ENCODE assay signal across 25 cellular contexts in the genomic region with DNA sequence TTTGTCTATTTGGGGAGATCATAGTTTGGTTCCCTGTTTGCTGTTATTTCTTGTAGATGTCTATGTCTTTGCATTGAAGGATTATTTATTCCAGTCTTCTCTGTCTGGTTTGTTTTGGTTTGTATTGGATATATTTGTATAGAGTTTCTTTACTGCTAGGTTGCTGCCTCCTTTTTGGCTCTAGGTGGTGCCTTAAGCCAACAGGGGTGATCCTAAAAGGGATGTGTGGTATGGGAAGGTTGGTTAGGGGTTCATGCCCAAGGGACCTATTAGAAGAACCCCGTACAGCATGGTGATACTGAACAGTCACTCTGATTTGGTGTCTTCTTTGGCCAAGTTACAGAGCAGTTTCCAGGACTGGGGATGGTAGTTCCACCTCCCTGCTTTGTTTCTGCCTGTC. TPM values are rescaled to one million over a fixed set of nuclear protein-coding genes. Genes with fewer than 3 reads are reported as not detected.
DNase-seq lines count a peak whose midpoint lies in the region; ATAC-seq and TF ChIP-seq lines count a peak whose summit lies in the region.
"Had no signal": no experiment of that assay in that cellular context is flagged by ENCODE, and none has a peak within 500 bp of the region (broad histone marks: within the 10 kb centered on the region; RNA-seq: fewer than 3 reads in every experiment).

No MANE protein-coding gene starts in this region.

- no peak overlapping the region for H3K23ac ChIP-seq in H9 (ENCODE audit: insufficient read length, low read depth, low read length)

- no peak overlapping the region for H2BK120ac ChIP-seq in H9 (ENCODE audit: low read depth, low read length, poor library complexity, severe bottlenecking)

- no peaks in the 10 kb centered on the region for H3K23me2 ChIP-seq in H9 (ENCODE audit: insufficient read length, low read depth, low read length, poor library complexity, severe bottlenecking)

- H3K36me3 ChIP-seq in left lung = no peaks in the 10 kb centered on the region
- H3K36me3 ChIP-seq: BLaER1 treated with 17β-estradiol and CSF1 and Interleukin-3, amounts not matched to agents 10 nM and 100 nM had no signal

- no peak overlapping the region for H3K4ac ChIP-seq in H9 (ENCODE audit: low read depth, low read length)

- H3K27ac Mint-ChIP-seq in H9 (no peak overlapping the region), WTC11 (no peak overlapping the region)
- H3K27ac Mint-ChIP-seq: B cell; CD14-positive monocyte; CD4-positive, alpha-beta memory T cell; CD4-positive, CD25-positive, alpha-beta regulatory T cell had no signal

- H4K20me1 ChIP-seq in H9 (ENCODE audit: control insufficient read depth, insufficient read depth, insufficient read length) = no peaks in the 10 kb centered on the region
- H4K20me1 ChIP-seq: BLaER1 treated with 17β-estradiol and CSF1 and Interleukin-3, amounts not matched to agents 10 nM and 100 nM had no signal

- intact Hi-C loops in left lung (cut with DNase I) = no loop called here

- peak overlapping the region; percentile 33 for H4K5ac ChIP-seq in H9 (ENCODE audit: insufficient read length, low read depth, low read length)

- H3K27ac ChIP-seq in C4-2B = no peak overlapping the region
- H3K27ac ChIP-seq in H9 (ENCODE audit: insufficient read length, low read depth, low read length) = no peak overlapping the region
- no peak overlapping the region for H3K27ac ChIP-seq in left lung
- H3K27ac ChIP-seq: 22Rv1; A549; BLaER1 treated with 17β-estradiol and CSF1 and Interleukin-3, amounts not matched to agents 10 nM and 100 nM had no signal

- H3K27me3 Mint-ChIP-seq in H9 (ENCODE audit: low read depth) = no peaks in the 10 kb centered on the region; the same call in 1 of the 2 replicates
- H3K27me3 Mint-ChIP-seq in WTC11 (ENCODE audit: low read depth) = no peaks in the 10 kb centered on the region
- H3K27me3 Mint-ChIP-seq: CD4-positive, alpha-beta memory T cell; CD4-positive, CD25-positive, alpha-beta regulatory T cell; CD8-positive, alpha-beta memory T cell had no signal

- no peaks in the 10 kb centered on the region for H3K79me1 ChIP-seq in H9 (ENCODE audit: insufficient read depth, low read depth, low read length, poor library complexity, severe bottlenecking)

- WGBS in H9 (ENCODE audit: extremely low coverage, insufficient read length, low lambda C conversion rate) = no CpG with 5 or more reads among the region's 1 CpG

- H4K8ac ChIP-seq in H9 (replicated peaks; ENCODE audit: insufficient read length, low read depth, low read length) = no peak overlapping the region

- TF ChIP-seq CTCF in C4-2B (conservative IDR thresholded peaks at IDR 0.05) (0 out of 2 replicates have a peak, but pooled peaks have one; percentile 4), H9 (conservative IDR thresholded peaks at IDR 0.05) (no peak), WTC11 (IDR thresholded peaks at IDR 0.05) (no peak), left lung (IDR thresholded peaks at IDR 0.05) (no peak)

- no peak overlapping the region for H2BK20ac ChIP-seq in H9 (ENCODE audit: low read depth, low read length, poor library complexity, severe bottlenecking)

- no peak overlapping the region for H3K4me2 ChIP-seq in H9 (ENCODE audit: insufficient read depth, insufficient read length, low read length)
- H3K4me2 ChIP-seq: A549; BLaER1 treated with 17β-estradiol and CSF1 and Interleukin-3, amounts not matched to agents 10 nM and 100 nM had no signal

- no peak overlapping the region for H3K14ac ChIP-seq in H9 (ENCODE audit: insufficient read depth, low read length)

- H3K9me3 ChIP-seq in H9 (ENCODE audit: control insufficient read depth, low read depth, low read length) (no peaks in the 10 kb centered on the region), left lung (peaks cover 0 to 8% of the 10 kb centered on the region in 2 donors)
- H3K9me3 ChIP-seq: A549 had no signal

- H3K27me3 ChIP-seq in H9 (ENCODE audit: insufficient read depth, low read length) (no peaks in the 10 kb centered on the region), left lung (no peaks in the 10 kb centered on the region)
- H3K27me3 ChIP-seq: BLaER1 treated with 17β-estradiol and CSF1 and Interleukin-3, amounts not matched to agents 10 nM and 100 nM had no signal

- no peak overlapping the region for H3K18ac ChIP-seq in H9 (ENCODE audit: insufficient read length, low read depth, low read length)

- H4K91ac ChIP-seq in H9 (ENCODE audit: insufficient read length, low read depth, low read length) = no peak overlapping the region

- H3K9ac ChIP-seq in H9 (ENCODE audit: extremely low read depth, insufficient read length, low read length) = no peak overlapping the region
- H3K9ac ChIP-seq: BLaER1 treated with 17β-estradiol and CSF1 and Interleukin-3, amounts not matched to agents 10 nM and 100 nM had no signal

- H3K4me1 Mint-ChIP-seq in H9 (no peaks in the 10 kb centered on the region), WTC11 (no peaks in the 10 kb centered on the region)
- H3K4me1 Mint-ChIP-seq: B cell; CD14-positive monocyte; CD4-positive, alpha-beta memory T cell; CD4-positive, CD25-positive, alpha-beta regulatory T cell; CD8-positive, alpha-beta memory T cell had no signal

- peak; percentile 13; the same call in 1 of the 2 replicates for TF ChIP-seq RAD21 in Ishikawa (IDR thresholded peaks at IDR 0.05; ENCODE audit: low read depth)

- H3K9me3 Mint-ChIP-seq in H9 (no peaks in the 10 kb centered on the region; a peak in 2 of 5 replicates), WTC11 (no peaks in the 10 kb centered on the region)

- CTCF ChIA-PET in WTC11 (lab: Charles Lee) = no interaction called here

- no peak overlapping the region for H3K4me3 ChIP-seq in left lung
- H3K4me3 ChIP-seq: A549; BLaER1 treated with 17β-estradiol and CSF1 and Interleukin-3, amounts not matched to agents 10 nM and 100 nM; GM12878 had no signal

- no peak for DNase-seq in H9
- no peak for DNase-seq in WTC11 (ENCODE audit: low spot score)
- DNase-seq in EL = no peak
- DNase-seq in left lung = no peak
- DNase-seq in NCI-H1048 (lab: John Stamatoyannopoulos, UW) = no peak
- DNase-seq in stimulated activated naive CD4-positive, alpha-beta T cell treated with Interleukin-2 at 50 U/mL for 16 hours (lab: John Stamatoyannopoulos, UW) = no peak
- DNase-seq: AML-193; CD4-positive, alpha-beta memory T cell; CD4-positive, CD25-positive, alpha-beta regulatory T cell; CD8-positive, alpha-beta memory T cell; COR-L47; DMS 273 treated with DMSO at 0.1 percent for 48 hours; DMS153; DMS53; DMS79; DND-41 had no signal

- TF ChIP-seq EP300 in Ishikawa (IDR thresholded peaks at IDR 0.05; ENCODE audit: borderline replicate concordance) = no peak

- H2AK5ac ChIP-seq in H9 (ENCODE audit: insufficient read length, low read length) = no peak overlapping the region

- POLR2A ChIA-PET in WTC11 (lab: Charles Lee) = no interaction called here

- H3K79me2 ChIP-seq in H9 (ENCODE audit: insufficient read depth, low read length) = no peaks in the 10 kb centered on the region

- H3K36me3 Mint-ChIP-seq in H9 (ENCODE audit: insufficient read depth in 1 of 3, low read depth in 3 of 3) (no peaks in the 10 kb centered on the region), WTC11 (no peaks in the 10 kb centered on the region)
- H3K36me3 Mint-ChIP-seq: CD14-positive monocyte; CD4-positive, alpha-beta memory T cell; CD4-positive, CD25-positive, alpha-beta regulatory T cell had no signal

- no peak overlapping the region for H2BK12ac ChIP-seq in H9 (ENCODE audit: insufficient read length, low read depth, low read length)

- no peak overlapping the region for H3K4me3 Mint-ChIP-seq in H9
- H3K4me3 Mint-ChIP-seq in WTC11 = no peak overlapping the region
- H3K4me3 Mint-ChIP-seq: B cell; CD14-positive monocyte; CD4-positive, alpha-beta memory T cell; CD4-positive, CD25-positive, alpha-beta regulatory T cell; CD8-positive, alpha-beta memory T cell had no signal

- no peaks in the 10 kb centered on the region for H3K4me1 ChIP-seq in H9 (ENCODE audit: insufficient read depth, low read length)
- no peaks in the 10 kb centered on the region for H3K4me1 ChIP-seq in left lung
- H3K4me1 ChIP-seq: A549; BLaER1 treated with 17β-estradiol and CSF1 and Interleukin-3, amounts not matched to agents 10 nM and 100 nM had no signal

- H2AFZ ChIP-seq in H9 (ENCODE audit: low read length) = no peak overlapping the region

- no peak overlapping the region for H2BK5ac ChIP-seq in H9 (ENCODE audit: insufficient read length, low read length)

- ATAC-seq in WTC11 (peak; percentile 60), left lung (no peak)
- ATAC-seq: A549, GM12878 had no signal

- H3K56ac ChIP-seq in H9 (ENCODE audit: insufficient read length, low read depth, low read length) = no peak overlapping the region

- no peak overlapping the region for H2BK15ac ChIP-seq in H9 (ENCODE audit: low read depth, low read length)

- H3T11ph ChIP-seq in H9 (ENCODE audit: low read length) = no peak overlapping the region

TF ChIP-seq in Ishikawa, 13 proteins besides CTCF, POLR2A, EP300 and RAD21:
- no peak for TF ChIP-seq CREB1 (IDR thresholded peaks at IDR 0.05; ENCODE audit: low read depth)
- no peak for TF ChIP-seq YY1 (IDR thresholded peaks at IDR 0.05; ENCODE audit: low read depth)

TF ChIP-seq in WTC11, 78 proteins besides CTCF, POLR2A, EP300 and RAD21 (continues in another document):
- TF ChIP-seq CREB1 (CRISPR knock-in tag; IDR thresholded peaks at IDR 0.05) = no peak
- TF ChIP-seq ZNF416 (CRISPR knock-in tag; IDR thresholded peaks at IDR 0.05) = no peak
- TF ChIP-seq, protein P1, sequence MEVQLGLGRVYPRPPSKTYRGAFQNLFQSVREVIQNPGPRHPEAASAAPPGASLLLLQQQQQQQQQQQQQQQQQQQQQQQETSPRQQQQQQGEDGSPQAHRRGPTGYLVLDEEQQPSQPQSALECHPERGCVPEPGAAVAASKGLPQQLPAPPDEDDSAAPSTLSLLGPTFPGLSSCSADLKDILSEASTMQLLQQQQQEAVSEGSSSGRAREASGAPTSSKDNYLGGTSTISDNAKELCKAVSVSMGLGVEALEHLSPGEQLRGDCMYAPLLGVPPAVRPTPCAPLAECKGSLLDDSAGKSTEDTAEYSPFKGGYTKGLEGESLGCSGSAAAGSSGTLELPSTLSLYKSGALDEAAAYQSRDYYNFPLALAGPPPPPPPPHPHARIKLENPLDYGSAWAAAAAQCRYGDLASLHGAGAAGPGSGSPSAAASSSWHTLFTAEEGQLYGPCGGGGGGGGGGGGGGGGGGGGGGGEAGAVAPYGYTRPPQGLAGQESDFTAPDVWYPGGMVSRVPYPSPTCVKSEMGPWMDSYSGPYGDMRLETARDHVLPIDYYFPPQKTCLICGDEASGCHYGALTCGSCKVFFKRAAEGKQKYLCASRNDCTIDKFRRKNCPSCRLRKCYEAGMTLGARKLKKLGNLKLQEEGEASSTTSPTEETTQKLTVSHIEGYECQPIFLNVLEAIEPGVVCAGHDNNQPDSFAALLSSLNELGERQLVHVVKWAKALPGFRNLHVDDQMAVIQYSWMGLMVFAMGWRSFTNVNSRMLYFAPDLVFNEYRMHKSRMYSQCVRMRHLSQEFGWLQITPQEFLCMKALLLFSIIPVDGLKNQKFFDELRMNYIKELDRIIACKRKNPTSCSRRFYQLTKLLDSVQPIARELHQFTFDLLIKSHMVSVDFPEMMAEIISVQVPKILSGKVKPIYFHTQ (CRISPR knock-in tag; IDR thresholded peaks at IDR 0.05) = no peak
- TF ChIP-seq PRRX2 (CRISPR knock-in tag; IDR thresholded peaks at IDR 0.05) = no peak
- TF ChIP-seq HMGA2 (CRISPR knock-in tag; IDR thresholded peaks at IDR 0.05) = no peak

RNA-seq across cellular contexts. Expression of a gene that starts 36.4 kb away (rescaled TPM):
- 0.02 and 0.07 TPM in 2 replicates for total RNA-seq in H9 (2021)
- total RNA-seq in WTC11 (2021) = 0.05 to 0.20 TPM (median 0.11 TPM) in 3 replicates
- total RNA-seq in left lung = 1 to 10 TPM; 2.0 to 2.2 TPM
- total RNA-seq: A172; B cell; CD4-positive, alpha-beta memory T cell; CD4-positive, CD25-positive, alpha-beta regulatory T cell; CD8-positive, alpha-beta memory T cell; GM12878 had no signal
